ENCODE assay signal across 23 cellular contexts in the genomic region with DNA sequence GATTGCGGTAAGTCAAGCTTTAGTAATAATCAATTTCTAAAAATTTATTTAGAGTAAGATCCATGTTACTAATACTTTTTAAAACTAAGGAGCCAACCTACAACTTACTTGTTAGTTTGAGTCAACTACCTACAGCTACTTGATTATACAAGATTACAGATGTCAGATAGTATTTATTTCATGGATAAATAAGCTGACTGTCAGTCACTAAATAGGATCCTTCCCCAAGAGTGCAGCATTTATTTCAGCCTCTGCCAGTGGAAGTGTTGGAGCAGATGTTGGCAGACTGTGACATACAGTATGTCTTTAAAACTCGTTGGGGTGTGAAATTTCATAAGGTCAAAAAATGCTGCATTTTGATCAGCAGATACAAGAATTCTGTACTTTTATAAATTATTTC.
"Had no signal": no experiment of that assay in that cellular context is flagged by ENCODE, and none has a peak within 500 bp of the region (broad histone marks: within the 10 kb centered on the region; RNA-seq: fewer than 3 reads in every experiment).

No MANE protein-coding gene starts in this region.

- H3K27ac ChIP-seq: esophagus muscularis mucosa, gastroesophageal sphincter, heart right ventricle, left ventricle myocardium inferior, neural progenitor cell, prostate gland, tibial nerve had no signal

- H3K9me3 ChIP-seq: esophagus muscularis mucosa, gastroesophageal sphincter, heart right ventricle, left ventricle myocardium inferior, prostate gland, tibial nerve had no signal

- ATAC-seq: activated CD4-positive, CD25-positive, alpha-beta regulatory T cell treated with anti-CD3 and anti-CD28 coated beads, Interleukin-2, amount 50 U/mL, for 24 hours; activated T-cell treated with anti-CD3 and anti-CD28 coated beads, Interleukin-2, amount 50 U/mL, for 72 hours; gastroesophageal sphincter; heart right ventricle; right cardiac atrium; stimulated activated naive CD8-positive, alpha-beta T cell treated with anti-CD3 and anti-CD28 coated beads, Interleukin-15, Interleukin-2, amounts not matched to agents 100 U/mL and 50 U/mL, for 24 hours had no signal

- H3K4me1 ChIP-seq: heart right ventricle, left ventricle myocardium inferior, neural progenitor cell, prostate gland, tibial nerve had no signal

- FAIRE-seq: endothelial cell of umbilical vein, urothelium cell line had no signal

- H3K27me3 ChIP-seq: esophagus muscularis mucosa, gastroesophageal sphincter, heart right ventricle, neural progenitor cell, tibial nerve had no signal

- H3K4me3 ChIP-seq: esophagus muscularis mucosa, gastroesophageal sphincter, heart right ventricle, left ventricle myocardium inferior, neural progenitor cell, prostate gland, tibial nerve had no signal

- H3K36me3 ChIP-seq: gastroesophageal sphincter, left ventricle myocardium inferior, neural progenitor cell, prostate gland had no signal

- H3K27ac Mint-ChIP-seq: activated CD4-positive, alpha-beta T cell treated with anti-CD3 and anti-CD28 coated beads, Interleukin-2, amount 10 ng/mL, durations not matched to agents 7 days and 5 days; activated naive CD8-positive, alpha-beta T cell; activated T-cell treated with anti-CD3 and anti-CD28 coated beads, Interleukin-2, amount 50 U/mL, for 72 hours; neural progenitor cell had no signal

- H3K27me3 Mint-ChIP-seq: activated CD4-positive, alpha-beta T cell treated with anti-CD3 and anti-CD28 coated beads, Interleukin-2, amount 10 ng/mL, durations not matched to agents 7 days and 5 days; activated naive CD8-positive, alpha-beta T cell had no signal

- H3K9me3 Mint-ChIP-seq: activated CD4-positive, alpha-beta T cell treated with anti-CD3 and anti-CD28 coated beads, Interleukin-2, amount 10 ng/mL, durations not matched to agents 7 days and 5 days; activated T-cell treated with anti-CD3 and anti-CD28 coated beads, Interleukin-2, amount 50 U/mL, for 72 hours; neural progenitor cell had no signal

- H3K4me3 Mint-ChIP-seq: activated CD4-positive, alpha-beta T cell treated with anti-CD3 and anti-CD28 coated beads, Interleukin-2, amount 10 ng/mL, durations not matched to agents 7 days and 5 days; activated naive CD8-positive, alpha-beta T cell; activated T-cell treated with anti-CD3 and anti-CD28 coated beads, Interleukin-2, amount 50 U/mL, for 72 hours; neural progenitor cell had no signal

- DNase-seq: activated CD4-positive, alpha-beta T cell treated with anti-CD3 and anti-CD28 coated beads, Interleukin-2, amount 10 ng/mL, durations not matched to agents 7 days and 5 days; activated effector memory CD4-positive, alpha-beta T cell treated with anti-CD3 and anti-CD28 coated beads, Interleukin-2, amount 50 U/mL, for 16 hours; activated T-cell treated with anti-CD3 and anti-CD28 coated beads, Interleukin-2, amount 50 U/mL, for 72 hours; dermis blood vessel endothelial cell; effector memory CD4-positive, alpha-beta T cell; heart right ventricle; kidney glomerular epithelial cell; left ventricle myocardium inferior; mammary epithelial cell; right cardiac atrium; stimulated activated CD4-positive, alpha-beta T cell treated with anti-CD3 and anti-CD28 coated beads, Interleukin-2, amount 100 ng/mL, for 24 hours; stimulated activated naive CD8-positive, alpha-beta T cell treated with anti-CD3 and anti-CD28 coated beads, Interleukin-15, Interleukin-2, amounts not matched to agents 100 U/mL and 50 U/mL, for 24 hours; substantia nigra; T1000 had no signal

- H3K4me1 Mint-ChIP-seq: activated CD4-positive, alpha-beta T cell treated with anti-CD3 and anti-CD28 coated beads, Interleukin-2, amount 10 ng/mL, durations not matched to agents 7 days and 5 days; neural progenitor cell had no signal
